ENCODE assay signal across 13 cellular contexts in the genomic region with DNA sequence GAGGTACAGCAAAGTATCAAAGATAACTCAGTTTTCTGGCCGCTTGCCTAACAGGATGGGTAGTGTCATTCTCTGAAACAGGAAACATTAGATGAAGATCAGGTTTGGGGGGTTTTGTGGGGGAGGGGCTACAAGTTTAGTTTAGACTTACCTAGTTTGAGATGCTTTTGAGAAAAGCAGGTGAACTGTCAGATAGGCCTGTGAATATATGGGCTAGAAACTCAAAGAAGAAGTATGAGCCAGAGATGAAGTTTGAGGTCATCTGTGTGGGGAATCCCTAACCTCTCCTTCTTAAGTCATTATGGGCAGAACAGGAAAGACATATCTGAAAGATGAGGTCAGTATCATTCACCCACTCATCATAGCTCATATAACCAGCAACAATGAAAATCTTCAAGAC. TPM values are rescaled to one million over a fixed set of nuclear protein-coding genes. Genes with fewer than 3 reads are reported as not detected.
DNase-seq lines count a peak whose midpoint lies in the region; ATAC-seq and TF ChIP-seq lines count a peak whose summit lies in the region.
"Had no signal": no experiment of that assay in that cellular context is flagged by ENCODE, and none has a peak within 500 bp of the region (broad histone marks: within the 10 kb centered on the region; RNA-seq: fewer than 3 reads in every experiment).

No MANE protein-coding gene starts in this region.

- no peaks in the 10 kb centered on the region for H3K4me1 ChIP-seq in HEK293 (ENCODE audit: control insufficient read depth, insufficient read depth, low read length)
- H3K4me1 ChIP-seq: tibial artery had no signal

- no peak overlapping the region for H3K4me3 ChIP-seq in HEK293 (ENCODE audit: low read depth, low read length)
- H3K4me3 ChIP-seq: tibial artery had no signal

- POLR2A ChIA-PET in HEK293 (lab: Yijun Ruan, JAX): no interaction called here
- POLR2A ChIA-PET in activated CD8-positive, alpha-beta T cell treated with anti-CD3 and anti-CD28 coated beads for 36 hours (lab: Charles Lee): no interaction called here

- TF ChIP-seq CTCF in HEK293 (tag by site-specific recombination; IDR thresholded peaks at IDR 0.05): no peak
- TF ChIP-seq CTCF in activated CD8-positive, alpha-beta T cell treated with anti-CD3 and anti-CD28 coated beads for 36 hours (IDR thresholded peaks at IDR 0.05): no peak

- peak; percentile 79 for ATAC-seq in activated CD8-positive, alpha-beta T cell treated with anti-CD3 and anti-CD28 coated beads for 36 hours
- ATAC-seq in HG03025 (IDR thresholded peaks at IDR 0.05; ENCODE audit: low FRiP score, unreplicated experiment) (no peak), left colon (no peak)
- ATAC-seq: left cardiac atrium had no signal

- H3K27ac ChIP-seq in HEK293 (ENCODE audit: extremely low read depth, low read depth, low read length): no peak overlapping the region
- H3K27ac ChIP-seq: tibial artery had no signal

- DNase-seq in GM03348 (ENCODE audit: low spot score) (peak; percentile 65), kidney tubule cell (ENCODE audit: low spot score) (peak; percentile 93), occipital lobe (lab: John Stamatoyannopoulos, UW) (no peak), left colon (no peak), MV-4-11 (lab: John Stamatoyannopoulos, UW) (no peak)
- DNase-seq in activated CD8-positive, alpha-beta T cell treated with anti-CD3 and anti-CD28 coated beads for 36 hours: peak; percentile 84
- DNase-seq: DMS79 treated with DMSO at 0.1 percent for 48 hours, left cardiac atrium, tibial artery had no signal

- CTCF ChIA-PET in HEK293 (lab: Yijun Ruan, JAX): interaction anchor here (1.1 kb wide), 1 partner anchor 14 kb away, joined by 3 read pairs; no protein-coding TSS in a partner anchor
- CTCF ChIA-PET in activated CD8-positive, alpha-beta T cell treated with anti-CD3 and anti-CD28 coated beads for 36 hours (lab: Charles Lee): interaction anchor here (1.0 to 1.3 kb wide), 2 partner anchors 9 to 13 kb away, joined by 3 read pairs; no protein-coding TSS in a partner anchor

- H3K9me3 ChIP-seq in HEK293 (ENCODE audit: control insufficient read depth, insufficient read depth, low read depth, low read length): no peaks in the 10 kb centered on the region
- H3K9me3 ChIP-seq: tibial artery had no signal

- H3K36me3 Mint-ChIP-seq in activated CD8-positive, alpha-beta T cell treated with anti-CD3 and anti-CD28 coated beads for 36 hours (ENCODE audit: low read depth): no peaks in the 10 kb centered on the region

- peaks cover 73% of the 10 kb centered on the region for H3K4me1 Mint-ChIP-seq in activated CD8-positive, alpha-beta T cell treated with anti-CD3 and anti-CD28 coated beads for 36 hours (ENCODE audit: low read depth)

- peak overlapping the region; percentile 54 for H3K4me3 Mint-ChIP-seq in activated CD8-positive, alpha-beta T cell treated with anti-CD3 and anti-CD28 coated beads for 36 hours

- H3K9me3 Mint-ChIP-seq in activated CD8-positive, alpha-beta T cell treated with anti-CD3 and anti-CD28 coated beads for 36 hours: no peaks in the 10 kb centered on the region

- no peaks in the 10 kb centered on the region for H3K36me3 ChIP-seq in HEK293 (ENCODE audit: control insufficient read depth in 2 of 2, insufficient read depth in 1 of 2, low read length in 2 of 2)
- H3K36me3 ChIP-seq: tibial artery had no signal

- H3K27me3 Mint-ChIP-seq in activated CD8-positive, alpha-beta T cell treated with anti-CD3 and anti-CD28 coated beads for 36 hours: no peaks in the 10 kb centered on the region

- H3K27ac Mint-ChIP-seq in activated CD8-positive, alpha-beta T cell treated with anti-CD3 and anti-CD28 coated beads for 36 hours: peak overlapping the region; percentile 89

- intact Hi-C loops in activated CD8-positive, alpha-beta T cell treated with anti-CD3 and anti-CD28 coated beads for 36 hours (cut with micrococcal nuclease): no loop called here
- intact Hi-C loops in left colon (cut with DNase I, micrococcal nuclease): no loop called here

TF ChIP-seq in HEK293, 187 proteins besides CTCF, POLR2A, EP300 and RAD21:
- no peak for TF ChIP-seq ZNF16 (tag by site-specific recombination; IDR thresholded peaks at IDR 0.05; ENCODE audit: low read depth)
- no peak for TF ChIP-seq ZNF341 (tag by site-specific recombination; IDR thresholded peaks at IDR 0.05; ENCODE audit: low read depth)
- no peak for TF ChIP-seq ZNF544 (tag by site-specific recombination; IDR thresholded peaks at IDR 0.05)
- no peak for TF ChIP-seq ZNF768 (tag by site-specific recombination; IDR thresholded peaks at IDR 0.05)
- peak; percentile 44; the same call in 1 of the 2 replicates for TF ChIP-seq ZBTB21 (tag by site-specific recombination; IDR thresholded peaks at IDR 0.05)
- no peak for TF ChIP-seq ZNF626 (tag by site-specific recombination; IDR thresholded peaks at IDR 0.05)
- TF ChIP-seq, protein P1, sequence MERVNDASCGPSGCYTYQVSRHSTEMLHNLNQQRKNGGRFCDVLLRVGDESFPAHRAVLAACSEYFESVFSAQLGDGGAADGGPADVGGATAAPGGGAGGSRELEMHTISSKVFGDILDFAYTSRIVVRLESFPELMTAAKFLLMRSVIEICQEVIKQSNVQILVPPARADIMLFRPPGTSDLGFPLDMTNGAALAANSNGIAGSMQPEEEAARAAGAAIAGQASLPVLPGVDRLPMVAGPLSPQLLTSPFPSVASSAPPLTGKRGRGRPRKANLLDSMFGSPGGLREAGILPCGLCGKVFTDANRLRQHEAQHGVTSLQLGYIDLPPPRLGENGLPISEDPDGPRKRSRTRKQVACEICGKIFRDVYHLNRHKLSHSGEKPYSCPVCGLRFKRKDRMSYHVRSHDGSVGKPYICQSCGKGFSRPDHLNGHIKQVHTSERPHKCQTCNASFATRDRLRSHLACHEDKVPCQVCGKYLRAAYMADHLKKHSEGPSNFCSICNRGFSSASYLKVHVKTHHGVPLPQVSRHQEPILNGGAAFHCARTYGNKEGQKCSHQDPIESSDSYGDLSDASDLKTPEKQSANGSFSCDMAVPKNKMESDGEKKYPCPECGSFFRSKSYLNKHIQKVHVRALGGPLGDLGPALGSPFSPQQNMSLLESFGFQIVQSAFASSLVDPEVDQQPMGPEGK (tag by site-specific recombination; IDR thresholded peaks at IDR 0.05): no peak
- TF ChIP-seq ZNF391 (tag by site-specific recombination; IDR thresholded peaks at IDR 0.05; ENCODE audit: borderline replicate concordance, low read depth): no peak
- no peak for TF ChIP-seq HOXA7 (CRISPR knock-in tag; IDR thresholded peaks at IDR 0.05; ENCODE audit: borderline replicate concordance)
- no peak for TF ChIP-seq ZNF785 (tag by site-specific recombination; IDR thresholded peaks at IDR 0.05)
- TF ChIP-seq, protein P2, sequence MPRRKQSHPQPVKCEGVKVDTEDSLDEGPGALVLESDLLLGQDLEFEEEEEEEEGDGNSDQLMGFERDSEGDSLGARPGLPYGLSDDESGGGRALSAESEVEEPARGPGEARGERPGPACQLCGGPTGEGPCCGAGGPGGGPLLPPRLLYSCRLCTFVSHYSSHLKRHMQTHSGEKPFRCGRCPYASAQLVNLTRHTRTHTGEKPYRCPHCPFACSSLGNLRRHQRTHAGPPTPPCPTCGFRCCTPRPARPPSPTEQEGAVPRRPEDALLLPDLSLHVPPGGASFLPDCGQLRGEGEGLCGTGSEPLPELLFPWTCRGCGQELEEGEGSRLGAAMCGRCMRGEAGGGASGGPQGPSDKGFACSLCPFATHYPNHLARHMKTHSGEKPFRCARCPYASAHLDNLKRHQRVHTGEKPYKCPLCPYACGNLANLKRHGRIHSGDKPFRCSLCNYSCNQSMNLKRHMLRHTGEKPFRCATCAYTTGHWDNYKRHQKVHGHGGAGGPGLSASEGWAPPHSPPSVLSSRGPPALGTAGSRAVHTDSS (tag by site-specific recombination; IDR thresholded peaks at IDR 0.05): no peak
- TF ChIP-seq, protein P3, sequence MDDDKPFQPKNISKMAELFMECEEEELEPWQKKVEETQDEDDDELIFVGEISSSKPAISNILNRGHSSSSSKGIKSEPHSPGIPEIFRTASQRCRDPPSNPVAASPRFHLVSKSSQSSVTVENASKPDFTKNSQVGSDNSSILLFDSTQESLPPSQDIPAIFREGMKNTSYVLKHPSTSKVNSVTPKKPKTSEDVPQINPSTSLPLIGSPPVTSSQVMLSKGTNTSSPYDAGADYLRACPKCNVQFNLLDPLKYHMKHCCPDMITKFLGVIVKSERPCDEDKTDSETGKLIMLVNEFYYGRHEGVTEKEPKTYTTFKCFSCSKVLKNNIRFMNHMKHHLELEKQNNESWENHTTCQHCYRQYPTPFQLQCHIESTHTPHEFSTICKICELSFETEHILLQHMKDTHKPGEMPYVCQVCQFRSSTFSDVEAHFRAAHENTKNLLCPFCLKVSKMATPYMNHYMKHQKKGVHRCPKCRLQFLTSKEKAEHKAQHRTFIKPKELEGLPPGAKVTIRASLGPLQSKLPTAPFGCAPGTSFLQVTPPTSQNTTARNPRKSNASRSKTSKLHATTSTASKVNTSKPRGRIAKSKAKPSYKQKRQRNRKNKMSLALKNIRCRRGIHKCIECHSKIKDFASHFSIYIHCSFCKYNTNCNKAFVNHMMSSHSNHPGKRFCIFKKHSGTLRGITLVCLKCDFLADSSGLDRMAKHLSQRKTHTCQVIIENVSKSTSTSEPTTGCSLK (tag by site-specific recombination; IDR thresholded peaks at IDR 0.05): no peak
- peak; percentile 63 for TF ChIP-seq ZNF629 (tag by site-specific recombination; IDR thresholded peaks at IDR 0.05)
TF ChIP-seq in HEK293: peak in this region for 2.

RNA-seq across cellular contexts. Expression of a gene that starts 11.9 kb away (rescaled TPM):
- not detected for total RNA-seq in activated CD8-positive, alpha-beta T cell treated with anti-CD3 and anti-CD28 coated beads for 36 hours
- not detected for total RNA-seq in occipital lobe
- not detected for total RNA-seq in left colon
- total RNA-seq: cerebellum, left cardiac atrium, NCI-H460 had no signal

RNA-seq across cellular contexts. Expression of a gene that starts 14.0 kb away (rescaled TPM):
- 10 to 100 TPM; 92.2 to 93.7 TPM for total RNA-seq in activated CD8-positive, alpha-beta T cell treated with anti-CD3 and anti-CD28 coated beads for 36 hours
- total RNA-seq in occipital lobe: 4.4 TPM
- total RNA-seq in left colon: 1 to 10 TPM; 1.9 to 4.6 TPM
- total RNA-seq: NCI-H460 had no signal

RNA-seq across cellular contexts. Expression of a gene that starts 14.3 kb away (rescaled TPM):
- total RNA-seq in activated CD8-positive, alpha-beta T cell treated with anti-CD3 and anti-CD28 coated beads for 36 hours: under 1 TPM; 0.36 to 0.98 TPM
- total RNA-seq in occipital lobe (not detected), left colon (not detected)
- total RNA-seq: cerebellum, left cardiac atrium had no signal

Comparison
In these comparisons a context has a peak if more than half of its experiments do, and no peak if none do; other contexts are left out.
1. DNase-seq: peak in GM03348 (single experiment), activated CD8-positive, alpha-beta T cell treated with anti-CD3 and anti-CD28 coated beads for 36 hours (single experiment) and kidney tubule cell (single experiment); none in occipital lobe (single experiment), left colon (0 of 2) and MV-4-11 (single experiment).
2. RNA of a gene that starts 14.0 kb away (total RNA-seq): 92.2 to 93.7 TPM in activated CD8-positive, alpha-beta T cell treated with anti-CD3 and anti-CD28 coated beads for 36 hours; 1.9 to 4.6 TPM in left colon and 4.4 TPM in occipital lobe (single experiment); every median in the first group is over 10 times any median in the second.